ENCODE assay signal across 9 cellular contexts in the genomic region with DNA sequence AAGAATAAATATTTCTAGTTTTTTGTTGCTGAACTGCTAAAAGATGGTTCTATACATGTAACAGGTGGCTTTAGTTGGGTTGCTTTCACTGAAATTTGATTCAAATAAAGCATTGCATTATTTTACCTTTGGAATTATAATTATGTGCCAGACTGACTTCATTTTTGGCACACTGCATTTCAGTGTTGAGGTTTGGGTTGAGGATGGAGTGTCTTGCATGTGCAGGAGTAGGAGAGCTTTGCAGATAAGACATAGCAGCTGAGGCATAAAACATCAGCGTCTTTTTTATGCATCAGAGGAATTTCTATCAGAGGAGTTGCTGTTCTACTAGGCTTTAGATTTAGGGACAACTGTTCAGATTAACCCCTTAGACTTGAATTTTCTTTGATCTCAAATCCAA.
"Had no signal": no experiment of that assay in that cellular context is flagged by ENCODE, and none has a peak within 500 bp of the region (broad histone marks: within the 10 kb centered on the region; RNA-seq: fewer than 3 reads in every experiment).

No MANE protein-coding gene starts in this region.

- H3K27ac ChIP-seq: HL-60 had no signal

- H2AFZ ChIP-seq: GM23338 had no signal

- H3K4me2 ChIP-seq: GM23338 had no signal

- H3K4me1 Mint-ChIP-seq: GM23338, H9 had no signal

- DNase-seq: H9, HCEC 1CT, HFFc6, IMR-90 had no signal

- ATAC-seq: GM23338, K562 had no signal

- H3K9me3 Mint-ChIP-seq: GM23338, H9 had no signal

- H3K27ac Mint-ChIP-seq: GM23338, H9, HFFc6 had no signal

- H3K4me3 Mint-ChIP-seq: GM23338, H9, HFFc6 had no signal

- H3K4me3 ChIP-seq: GM23338, K562 had no signal

- FAIRE-seq: H1, H54, K562 had no signal
